Comparison of ENCODE assay signal across 31 cellular contexts in genomic region chr10:117565068-117565467, GRCh38. TPM values are rescaled to one million over a fixed set of nuclear protein-coding genes. Genes with fewer than 3 reads are reported as not detected.
"Had no signal": no experiment of that assay in that cellular context is flagged by ENCODE, and none has a peak within 500 bp of the region (broad histone marks: within the 10 kb centered on the region; RNA-seq: fewer than 3 reads in every experiment).

No MANE protein-coding gene starts in this region.

- H3K36me3 Mint-ChIP-seq: naive B cell; natural killer cell; neural progenitor cell; stimulated activated naive B cell treated with anti-CD40 and anti-IgM and Interleukin-4, amounts not matched to agents 10 μg/mL and 1 μg/mL and 100 μg/mL, for 72 hours had no signal

- H3K27me3 ChIP-seq: neural progenitor cell, ovary, right atrium auricular region, testis, thyroid gland, vagina had no signal

- H3K27ac Mint-ChIP-seq: naive B cell; natural killer cell; nephron progenitor cell; neural progenitor cell; progenitor cell of endocrine pancreas; stimulated activated naive B cell treated with anti-CD40 and anti-IgM and Interleukin-4, amounts not matched to agents 10 μg/mL and 1 μg/mL and 100 μg/mL, for 72 hours had no signal

- FAIRE-seq: keratinocyte had no signal

- H3K36me3 ChIP-seq: left lung, lower lobe of right lung, neural progenitor cell, ovary, right atrium auricular region, stomach, thyroid gland, transverse colon, upper lobe of left lung, vagina had no signal

- DNase-seq: hippocampal formation; kidney glomerular epithelial cell; left cardiac atrium; left lung; lower lobe of right lung; mammary epithelial cell; mesenchymal stem cell; naive B cell; natural killer cell; nephron progenitor cell; ovary; stimulated activated CD4-positive, alpha-beta T cell treated with anti-CD3 and anti-CD28 coated beads, Interleukin-12 subunit alpha, Interleukin-12 subunit beta, amount 100 ng/mL, for 4 hours; stimulated activated CD4-positive, alpha-beta T cell treated with anti-CD3 and anti-CD28 coated beads, Interleukin-15, amount 100 ng/mL, for 24 hours; stimulated activated CD4-positive, alpha-beta T cell treated with anti-CD3 and anti-CD28 coated beads, Interleukin-2, amount 100 ng/mL, for 24 hours; stimulated activated CD4-positive, alpha-beta T cell treated with anti-CD3 and anti-CD28 coated beads, Interleukin-4, amount 100 ng/mL, for 1 hour; stimulated activated naive B cell treated with anti-CD40 and anti-IgM and Interleukin-4, amounts not matched to agents 10 μg/mL and 1 μg/mL and 100 μg/mL, for 72 hours; stimulated activated naive CD8-positive, alpha-beta T cell treated with anti-CD3 and anti-CD28 coated beads, Interleukin-15, Interleukin-2, amounts not matched to agents 100 U/mL and 50 U/mL, for 24 hours; stomach; testis; thyroid gland; transverse colon; upper lobe of left lung had no signal

- H2AFZ ChIP-seq: neural progenitor cell had no signal

- H3K9ac ChIP-seq: neural progenitor cell had no signal

- H3K4me1 Mint-ChIP-seq: naive B cell; natural killer cell; stimulated activated naive B cell treated with anti-CD40 and anti-IgM and Interleukin-4, amounts not matched to agents 10 μg/mL and 1 μg/mL and 100 μg/mL, for 72 hours had no signal

- H3K9me3 Mint-ChIP-seq: natural killer cell; nephron progenitor cell; neural progenitor cell; stimulated activated naive B cell treated with anti-CD40 and anti-IgM and Interleukin-4, amounts not matched to agents 10 μg/mL and 1 μg/mL and 100 μg/mL, for 72 hours had no signal

- H3K4me2 ChIP-seq: neural progenitor cell had no signal

- H3K4me3 ChIP-seq: left lung, lower lobe of right lung, neural progenitor cell, ovary, right atrium auricular region, skin epidermis, stomach, testis, thyroid gland, transverse colon, upper lobe of left lung, vagina had no signal

- H3K4me3 Mint-ChIP-seq: naive B cell; natural killer cell; nephron progenitor cell; neural progenitor cell; stimulated activated naive B cell treated with anti-CD40 and anti-IgM and Interleukin-4, amounts not matched to agents 10 μg/mL and 1 μg/mL and 100 μg/mL, for 72 hours had no signal

- ATAC-seq: left cardiac atrium; left lung; lower lobe of right lung; natural killer cell; sciatic nerve; stimulated activated naive B cell treated with anti-CD40 and anti-IgM and Interleukin-4, amounts not matched to agents 10 μg/mL and 1 μg/mL and 100 μg/mL, for 72 hours; stimulated activated naive CD8-positive, alpha-beta T cell treated with anti-CD3 and anti-CD28 coated beads, Interleukin-15, Interleukin-2, amounts not matched to agents 100 U/mL and 50 U/mL, for 24 hours had no signal

- H3K4me1 ChIP-seq: left lung, lower lobe of right lung, right atrium auricular region, stomach, testis, thyroid gland, transverse colon, upper lobe of left lung, vagina had no signal

- H3K27ac ChIP-seq: left lung, lower lobe of right lung, neural progenitor cell, ovary, right atrium auricular region, skin epidermis, stomach, testis, thyroid gland, transverse colon, upper lobe of left lung, vagina had no signal

- H3K9me3 ChIP-seq: left lung, lower lobe of right lung, ovary, right atrium auricular region, stomach, testis, thyroid gland, transverse colon, upper lobe of left lung, vagina had no signal

RNA-seq across cellular contexts. Expression of gene EMX2, which starts 22.5 kb away (rescaled TPM):
- total RNA-seq: left lung, liver, lower lobe of right lung, mammary epithelial cell, natural killer cell, progenitor cell of endocrine pancreas, pulmonary artery endothelial cell, stomach had no signal
- polyA plus RNA-seq: liver, mammary epithelial cell had no signal
